ENCODE assay signal across 26 cellular contexts in genomic region chr2:71551631-71551915, GRCh38.
"Had no signal": no experiment of that assay in that cellular context is flagged by ENCODE, and none has a peak within 500 bp of the region (broad histone marks: within the 10 kb centered on the region; RNA-seq: fewer than 3 reads in every experiment).

No MANE protein-coding gene starts in this region.

- H3K4me3 Mint-ChIP-seq: activated CD4-positive, alpha-beta T cell treated with anti-CD3 and anti-CD28 coated beads for 36 hours; activated CD8-positive, alpha-beta memory T cell treated with anti-CD3 and anti-CD28 coated beads, Interleukin-2, amount 10 ng/mL, durations not matched to agents 7 days and 5 days; activated CD8-positive, alpha-beta T cell treated with anti-CD3 and anti-CD28 coated beads, Interleukin-2, amount 10 ng/mL, durations not matched to agents 7 days and 5 days; activated naive CD4-positive, alpha-beta T cell treated with anti-CD3 and anti-CD28 coated beads, Interleukin-2, amount 10 ng/mL, durations not matched to agents 7 days and 5 days; activated naive CD8-positive, alpha-beta T cell treated with anti-CD3 and anti-CD28 coated beads, Interleukin-2, amount 10 ng/mL, durations not matched to agents 7 days and 5 days; brain; effector memory CD8-positive, alpha-beta T cell; immature natural killer cell; T-cell; T-helper 2 cell treated with Interferon-gamma antibody and Interleukin-4, amounts not matched to agents 5 μg/mL and 100 μg/mL, for 36 hours had no signal

- ATAC-seq: activated CD4-positive, alpha-beta T cell treated with anti-CD3 and anti-CD28 coated beads for 36 hours; activated CD8-positive, alpha-beta memory T cell treated with anti-CD3 and anti-CD28 coated beads, Interleukin-2, amount 10 ng/mL, durations not matched to agents 7 days and 5 days; activated CD8-positive, alpha-beta T cell treated with anti-CD3 and anti-CD28 coated beads, Interleukin-2, amount 10 ng/mL, durations not matched to agents 7 days and 5 days; effector memory CD8-positive, alpha-beta T cell; gastroesophageal sphincter; left lobe of liver; pancreas; psoas muscle; T-cell had no signal

- H3K4me1 ChIP-seq: ascending aorta, gastroesophageal sphincter, pancreas, psoas muscle, transverse colon had no signal

- H3K27me3 Mint-ChIP-seq: activated CD4-positive, alpha-beta T cell treated with anti-CD3 and anti-CD28 coated beads for 36 hours had no signal

- H3K27ac ChIP-seq: ascending aorta, cardiac muscle cell, gastroesophageal sphincter, pancreas, psoas muscle, spleen, testis, transverse colon had no signal

- H3K27ac Mint-ChIP-seq: activated CD4-positive, alpha-beta T cell treated with anti-CD3 and anti-CD28 coated beads for 36 hours; activated CD8-positive, alpha-beta memory T cell treated with anti-CD3 and anti-CD28 coated beads, Interleukin-2, amount 10 ng/mL, durations not matched to agents 7 days and 5 days; activated CD8-positive, alpha-beta T cell treated with anti-CD3 and anti-CD28 coated beads, Interleukin-2, amount 10 ng/mL, durations not matched to agents 7 days and 5 days; activated naive CD4-positive, alpha-beta T cell treated with anti-CD3 and anti-CD28 coated beads, Interleukin-2, amount 10 ng/mL, durations not matched to agents 7 days and 5 days; activated naive CD8-positive, alpha-beta T cell treated with anti-CD3 and anti-CD28 coated beads, Interleukin-2, amount 10 ng/mL, durations not matched to agents 7 days and 5 days; brain; effector memory CD8-positive, alpha-beta T cell; immature natural killer cell; T-cell; T-helper 2 cell treated with Interferon-gamma antibody and Interleukin-4, amounts not matched to agents 5 μg/mL and 100 μg/mL, for 36 hours had no signal

- H3K4me1 Mint-ChIP-seq: activated CD4-positive, alpha-beta T cell treated with anti-CD3 and anti-CD28 coated beads for 36 hours; activated CD8-positive, alpha-beta memory T cell treated with anti-CD3 and anti-CD28 coated beads, Interleukin-2, amount 10 ng/mL, durations not matched to agents 7 days and 5 days; activated naive CD4-positive, alpha-beta T cell treated with anti-CD3 and anti-CD28 coated beads, Interleukin-2, amount 10 ng/mL, durations not matched to agents 7 days and 5 days; activated naive CD8-positive, alpha-beta T cell treated with anti-CD3 and anti-CD28 coated beads, Interleukin-2, amount 10 ng/mL, durations not matched to agents 7 days and 5 days; brain had no signal

- H3K36me3 Mint-ChIP-seq: activated CD8-positive, alpha-beta memory T cell treated with anti-CD3 and anti-CD28 coated beads, Interleukin-2, amount 10 ng/mL, durations not matched to agents 7 days and 5 days; activated naive CD4-positive, alpha-beta T cell treated with anti-CD3 and anti-CD28 coated beads, Interleukin-2, amount 10 ng/mL, durations not matched to agents 7 days and 5 days; activated naive CD8-positive, alpha-beta T cell treated with anti-CD3 and anti-CD28 coated beads, Interleukin-2, amount 10 ng/mL, durations not matched to agents 7 days and 5 days; T-cell had no signal

- H3K36me3 ChIP-seq: ascending aorta, pancreas, transverse colon had no signal

- H3K9me3 ChIP-seq: ascending aorta, gastroesophageal sphincter, pancreas, psoas muscle, spleen, testis, transverse colon had no signal

- H3K4me3 ChIP-seq: ascending aorta, cardiac muscle cell, gastroesophageal sphincter, pancreas, psoas muscle, spleen, testis, transverse colon had no signal

- H3K27me3 ChIP-seq: ascending aorta, cardiac muscle cell, gastroesophageal sphincter, pancreas, spleen, testis had no signal

- DNase-seq: activated CD4-positive, alpha-beta T cell treated with anti-CD3 and anti-CD28 coated beads for 36 hours; activated CD4-positive, CD25-positive, alpha-beta regulatory T cell; activated CD8-positive, alpha-beta memory T cell treated with anti-CD3 and anti-CD28 coated beads, Interleukin-2, amount 10 ng/mL, durations not matched to agents 7 days and 5 days; activated CD8-positive, alpha-beta T cell treated with anti-CD3 and anti-CD28 coated beads, Interleukin-2, amount 10 ng/mL, durations not matched to agents 7 days and 5 days; activated naive CD4-positive, alpha-beta T cell treated with anti-CD3 and anti-CD28 coated beads, Interleukin-2, amount 10 ng/mL, durations not matched to agents 7 days and 5 days; activated naive CD8-positive, alpha-beta T cell treated with anti-CD3 and anti-CD28 coated beads, Interleukin-2, amount 10 ng/mL, durations not matched to agents 7 days and 5 days; activated T-cell treated with anti-CD3 and anti-CD28 coated beads, Interleukin-2, amount 50 U/mL, for 48 hours; cortex of kidney; effector memory CD8-positive, alpha-beta T cell; hippocampal formation; immature natural killer cell; mammary epithelial cell; nucleus accumbens; stimulated activated naive CD4-positive, alpha-beta T cell treated with Interleukin-2 at 50 U/mL for 16 hours; T-cell; testis; transverse colon had no signal
